ENCODE assay signal across 11 cellular contexts in genomic region chr18:47283476-47283875, GRCh38. TPM values are rescaled to one million over a fixed set of nuclear protein-coding genes. Genes with fewer than 3 reads are reported as not detected.
A peak's percentile ranks its signal among the peaks of the same experiment; 100 is the strongest.
DNase-seq lines count a peak whose midpoint lies in the region; TF ChIP-seq lines count a peak whose summit lies in the region.
"Had no signal": no experiment of that assay in that cellular context is flagged by ENCODE, and none has a peak within 500 bp of the region (broad histone marks: within the 10 kb centered on the region; RNA-seq: fewer than 3 reads in every experiment).

No MANE protein-coding gene starts in this region.

- H3K79me2 ChIP-seq in MM.1S (ENCODE audit: low read length) (no peaks in the 10 kb centered on the region), osteoblast (ENCODE audit: insufficient read depth, low read length) (no peaks in the 10 kb centered on the region)

- H3K4me3 ChIP-seq in MM.1S (ENCODE audit: low read length): no peak overlapping the region
- no peak overlapping the region for H3K4me3 ChIP-seq in astrocyte of the spinal cord (ENCODE audit: low read depth, low read length)
- no peak overlapping the region for H3K4me3 ChIP-seq in osteoblast (ENCODE audit: insufficient read depth, low read length)

- H3K4me1 ChIP-seq in MM.1S (ENCODE audit: low read length) (no peaks in the 10 kb centered on the region), osteoblast (ENCODE audit: insufficient read depth, low read length) (no peaks in the 10 kb centered on the region)

- H3K36me3 ChIP-seq in MM.1S (replicated peaks; ENCODE audit: insufficient read depth, low read length): no peaks in the 10 kb centered on the region
- H3K36me3 ChIP-seq in osteoblast (ENCODE audit: insufficient read depth, low read length): no peaks in the 10 kb centered on the region

- H2AFZ ChIP-seq in MM.1S (ENCODE audit: low read length) (no peak overlapping the region), osteoblast (ENCODE audit: low read length) (no peak overlapping the region)

- DNase-seq in NCI-H2196 (lab: John Stamatoyannopoulos, UW; ENCODE audit: unreplicated experiment) (peak; percentile 12), NCI-H2196 treated with DMSO at 0.1 percent for 48 hours (lab: John Stamatoyannopoulos, UW; ENCODE audit: unreplicated experiment) (no peak), MM.1S (no peak), astrocyte of the spinal cord (ENCODE audit: low read depth, low spot score) (peak; percentile 18), osteoblast (ENCODE audit: insufficient read length, low spot score, missing footprints) (no peak), NCI-H1694 treated with DMSO at 0.1 percent for 48 hours (lab: John Stamatoyannopoulos, UW) (no peak), GF-D8 (lab: John Stamatoyannopoulos, UW) (no peak)
- no peak for DNase-seq in stimulated activated CD4-positive, alpha-beta T cell treated with anti-CD3 and anti-CD28 coated beads, Interleukin-4, amount 100 ng/mL, for 1 hour
- DNase-seq: CD8-positive, alpha-beta memory T cell; naive B cell had no signal

- H3K9ac ChIP-seq in MM.1S (ENCODE audit: low read length): no peak overlapping the region

- in situ Hi-C loops in astrocyte of the spinal cord (cut with HindIII; ENCODE audit: low sequenced_read_pairs): no loop called here

- no peak overlapping the region for H3K4me2 ChIP-seq in MM.1S (ENCODE audit: low read depth, low read length)
- H3K4me2 ChIP-seq in osteoblast (ENCODE audit: insufficient read depth, low read length): no peak overlapping the region

- peak; percentile 45 for TF ChIP-seq CTCF in MM.1S (IDR thresholded peaks at IDR 0.05; ENCODE audit: low read length)
- peak; percentile 63 for TF ChIP-seq CTCF in astrocyte of the spinal cord (IDR thresholded peaks at IDR 0.05; ENCODE audit: low read depth, low read length)
- peak; percentile 55 for TF ChIP-seq CTCF in osteoblast (IDR thresholded peaks at IDR 0.05; ENCODE audit: extremely low read depth, low read depth, low read length)

- H3F3A ChIP-seq in MM.1S (ENCODE audit: insufficient read depth, low read length): no peaks in the 10 kb centered on the region

- no peaks in the 10 kb centered on the region for H3K27me3 ChIP-seq in MM.1S (replicated peaks; ENCODE audit: insufficient read depth, low read length)
- H3K27me3 ChIP-seq in osteoblast (ENCODE audit: insufficient read depth, low read length): no peaks in the 10 kb centered on the region

- H3K9me3 ChIP-seq in MM.1S (replicated peaks; ENCODE audit: insufficient read depth, low read length): no peaks in the 10 kb centered on the region
- H3K9me3 ChIP-seq in osteoblast (ENCODE audit: low read depth, low read length): no peaks in the 10 kb centered on the region

- H4K20me1 ChIP-seq in MM.1S (ENCODE audit: insufficient read depth, low read length) (no peaks in the 10 kb centered on the region), osteoblast (ENCODE audit: insufficient read depth, low read length) (no peaks in the 10 kb centered on the region)

- H3K9me2 ChIP-seq in MM.1S (replicated peaks; ENCODE audit: insufficient read depth, low read length): no peaks in the 10 kb centered on the region

- H3K27ac ChIP-seq in MM.1S (ENCODE audit: low read length) (no peak overlapping the region), osteoblast (ENCODE audit: low read depth, low read length) (no peak overlapping the region)

RNA-seq across cellular contexts. Expression of gene SKOR2, which starts 32.0 kb away (rescaled TPM):
- total RNA-seq in osteoblast: not detected in 2 replicates
- total RNA-seq: CD8-positive, alpha-beta memory T cell; temporal lobe had no signal

Comparison
In these comparisons a context has a peak if more than half of its experiments do, and no peak if none do; other contexts are left out.
1. DNase-seq: peak in NCI-H2196 (single experiment) and astrocyte of the spinal cord (single experiment); none in NCI-H2196 treated with DMSO at 0.1 percent for 48 hours (single experiment), MM.1S (single experiment), osteoblast (single experiment), NCI-H1694 treated with DMSO at 0.1 percent for 48 hours (single experiment), stimulated activated CD4-positive, alpha-beta T cell treated with anti-CD3 and anti-CD28 coated beads, Interleukin-4, amount 100 ng/mL, for 1 hour (single experiment) and GF-D8 (single experiment).
2. Peak in every context shown above with its lines, with median percentiles within 50 percentile points of each other: CTCF ChIP-seq.